8 cellular contexts compared by ENCODE assay signal in genomic region chr9:113657765-113658564, GRCh38.
DNase-seq lines count a peak whose midpoint lies in the region; ATAC-seq, FAIRE-seq and TF ChIP-seq lines count a peak whose summit lies in the region.

No MANE protein-coding gene starts in this region.

- H3K36me3 ChIP-seq in WERI-Rb-1 (no peaks in the 10 kb centered on the region), breast epithelium (no peaks in the 10 kb centered on the region)

- FAIRE-seq in A204.1 (lab: Jason Lieb, UNC): peak; percentile 69

- ATAC-seq in GM18502 (IDR thresholded peaks at IDR 0.05; ENCODE audit: poor library complexity, unreplicated experiment) (peak; percentile 77), HG03039 (IDR thresholded peaks at IDR 0.05; ENCODE audit: unreplicated experiment) (peak; percentile 56)

- DNase-seq in NCI-H2196 (lab: John Stamatoyannopoulos, UW; ENCODE audit: unreplicated experiment): peak; percentile 82
- DNase-seq in WERI-Rb-1: peak; percentile 95
- peak; percentile 70 to 90 for DNase-seq in breast epithelium (ENCODE audit: low spot score in 2 of 2)
- DNase-seq in islet precursor cell: peak; percentile 95
- DNase-seq in stimulated activated CD4-positive, alpha-beta T cell treated with anti-CD3 and anti-CD28 coated beads, Interleukin-1b, Interleukin-23, amount 100 ng/mL, for 4 hours (ENCODE audit: low read depth in 2 of 2): peak; percentile 70 to 72

- H3K9me3 ChIP-seq in WERI-Rb-1 (ENCODE audit: severe bottlenecking): no peaks in the 10 kb centered on the region
- H3K9me3 ChIP-seq in breast epithelium: no peaks in the 10 kb centered on the region

- peaks cover 0 to 7% of the 10 kb centered on the region in 2 donors for H3K4me1 ChIP-seq in breast epithelium

- H3K4me3 ChIP-seq in WERI-Rb-1 (ENCODE audit: low read depth, low read length) (no peak overlapping the region), breast epithelium (no peak overlapping the region)

- intact Hi-C loops in breast epithelium (cut with DNase I; ENCODE audit: low total_unique reads): loop anchor here (2.0 to 5.0 kb wide), 2 partner anchors 65 to 211 kb away; no protein-coding TSS in a partner anchor

- H3K27ac ChIP-seq in WERI-Rb-1: peak overlapping the region; percentile 86
- no peak overlapping the region for H3K27ac ChIP-seq in breast epithelium

- H3K27me3 ChIP-seq in WERI-Rb-1 (ENCODE audit: insufficient read depth, low read depth, severe bottlenecking) (no peaks in the 10 kb centered on the region), breast epithelium (no peaks in the 10 kb centered on the region)

- no peak for TF ChIP-seq POLR2A in breast epithelium (IDR thresholded peaks at IDR 0.05)

- TF ChIP-seq CTCF in WERI-Rb-1 (IDR thresholded peaks at IDR 0.05; ENCODE audit: low read depth, low read length): peak; percentile 99
- peak; percentile 94 to 97 (median 96) for TF ChIP-seq CTCF in breast epithelium (IDR thresholded peaks at IDR 0.05)
